ENCODE assay signal across 23 cellular contexts in the genomic region with DNA sequence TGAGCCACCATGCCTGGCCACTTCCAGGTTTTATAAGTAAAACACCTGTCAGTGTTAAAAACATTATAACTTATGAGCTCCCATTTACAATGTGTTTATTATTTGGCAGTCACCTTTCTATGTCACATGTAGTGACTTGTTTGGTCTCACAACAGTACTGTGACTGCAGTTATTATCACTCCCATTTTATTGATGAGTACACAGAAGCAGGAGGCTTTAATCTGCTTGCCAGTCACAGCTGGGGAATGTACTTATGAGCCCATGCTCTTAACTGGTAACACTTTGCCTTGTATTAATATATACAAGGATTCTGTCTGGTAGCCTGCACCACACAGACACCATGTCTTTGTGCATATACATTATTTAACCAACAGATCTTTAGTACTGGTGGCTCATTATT.
"Had no signal": no experiment of that assay in that cellular context is flagged by ENCODE, and none has a peak within 500 bp of the region (broad histone marks: within the 10 kb centered on the region; RNA-seq: fewer than 3 reads in every experiment).

No MANE protein-coding gene starts in this region.

- H3K9me3 ChIP-seq: gastroesophageal sphincter, left ventricle myocardium inferior, lower lobe of right lung, psoas muscle, right lobe of liver, suprapubic skin, thyroid gland, uterus had no signal

- ATAC-seq: gastroesophageal sphincter; lower lobe of right lung; psoas muscle; right lobe of liver; stimulated activated effector memory CD8-positive, alpha-beta T cell treated with anti-CD3 and anti-CD28 coated beads, Interleukin-12 subunit alpha, Interleukin-12 subunit beta, amount 100 ng/mL, for 72 hours; stimulated activated naive CD8-positive, alpha-beta T cell treated with anti-CD3 and anti-CD28 coated beads, Interleukin-15, Interleukin-2, amounts not matched to agents 100 U/mL and 50 U/mL, for 24 hours had no signal

- H3K27me3 Mint-ChIP-seq: naive B cell, type B pancreatic cell had no signal

- H3K36me3 Mint-ChIP-seq: immature natural killer cell; naive B cell; stimulated activated effector memory CD8-positive, alpha-beta T cell treated with anti-CD3 and anti-CD28 coated beads, Interleukin-12 subunit alpha, Interleukin-12 subunit beta, amount 100 ng/mL, for 72 hours; type B pancreatic cell had no signal

- H3K4me3 ChIP-seq: coronary artery, gastroesophageal sphincter, left ventricle myocardium inferior, lower lobe of right lung, psoas muscle, right lobe of liver, suprapubic skin, thyroid gland, uterus had no signal

- H3K27ac ChIP-seq: coronary artery, gastroesophageal sphincter, left ventricle myocardium inferior, lower lobe of right lung, psoas muscle, right lobe of liver, suprapubic skin, thyroid gland, uterus had no signal

- H3K27ac Mint-ChIP-seq: endodermal cell; immature natural killer cell; nephron progenitor cell; stimulated activated effector memory CD8-positive, alpha-beta T cell treated with anti-CD3 and anti-CD28 coated beads, Interleukin-12 subunit alpha, Interleukin-12 subunit beta, amount 100 ng/mL, for 72 hours; type B pancreatic cell had no signal

- H3K36me3 ChIP-seq: gastroesophageal sphincter, left ventricle myocardium inferior, lower lobe of right lung, right lobe of liver, suprapubic skin, thyroid gland, uterus had no signal

- H3K4me3 Mint-ChIP-seq: endodermal cell; immature natural killer cell; naive B cell; nephron progenitor cell; stimulated activated effector memory CD8-positive, alpha-beta T cell treated with anti-CD3 and anti-CD28 coated beads, Interleukin-12 subunit alpha, Interleukin-12 subunit beta, amount 100 ng/mL, for 72 hours; type B pancreatic cell had no signal

- H3K27me3 ChIP-seq: gastroesophageal sphincter, right lobe of liver, suprapubic skin, thyroid gland, uterus had no signal

- H3K4me1 Mint-ChIP-seq: endodermal cell; immature natural killer cell; nephron progenitor cell; stimulated activated effector memory CD8-positive, alpha-beta T cell treated with anti-CD3 and anti-CD28 coated beads, Interleukin-12 subunit alpha, Interleukin-12 subunit beta, amount 100 ng/mL, for 72 hours had no signal

- H3K9me3 Mint-ChIP-seq: endodermal cell; immature natural killer cell; nephron progenitor cell; stimulated activated effector memory CD8-positive, alpha-beta T cell treated with anti-CD3 and anti-CD28 coated beads, Interleukin-12 subunit alpha, Interleukin-12 subunit beta, amount 100 ng/mL, for 72 hours; type B pancreatic cell had no signal

- H3K4me1 ChIP-seq: gastroesophageal sphincter, left ventricle myocardium inferior, lower lobe of right lung, psoas muscle, thyroid gland, uterus had no signal

- DNase-seq: effector CD4-positive, alpha-beta T cell; endodermal cell; glutamatergic neuron; immature natural killer cell; left ventricle myocardium inferior; lower lobe of right lung; mesenchymal stem cell; midbrain; naive B cell; nephron progenitor cell; psoas muscle; retina; right lobe of liver; stimulated activated CD4-positive, alpha-beta T cell treated with anti-CD3 and anti-CD28 coated beads, Interleukin-4, amount 100 ng/mL, for 1 hour; stimulated activated CD8-positive, alpha-beta memory T cell treated with anti-CD3 and anti-CD28 coated beads, Interleukin-4, amount 100 ng/mL, for 48 hours; stimulated activated naive CD8-positive, alpha-beta T cell treated with anti-CD3 and anti-CD28 coated beads, Interleukin-15, Interleukin-2, amounts not matched to agents 100 U/mL and 50 U/mL, for 24 hours; thyroid gland; uterus had no signal
